ENCODE assay signal across 24 cellular contexts in the genomic region with DNA sequence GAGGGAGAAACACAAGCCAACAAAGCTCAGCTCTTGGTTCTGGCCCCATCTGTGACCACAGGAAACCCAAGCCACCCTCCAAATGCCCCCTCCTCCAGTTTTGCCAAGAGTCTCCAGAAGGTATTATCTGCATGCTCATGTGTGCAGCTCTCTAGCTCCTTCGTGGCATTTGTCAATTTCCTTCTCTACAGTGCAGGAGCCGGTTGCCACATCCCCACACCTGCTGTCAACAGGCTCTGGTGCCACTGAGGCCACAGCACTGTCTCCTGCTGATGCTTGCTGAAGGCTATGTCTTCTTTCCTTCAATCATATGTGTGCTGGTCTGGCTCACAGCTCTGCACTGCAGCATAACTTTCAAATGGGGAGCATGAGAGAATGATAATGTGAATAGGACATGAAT.
"Had no signal": no experiment of that assay in that cellular context is flagged by ENCODE, and none has a peak within 500 bp of the region (broad histone marks: within the 10 kb centered on the region; RNA-seq: fewer than 3 reads in every experiment).

No MANE protein-coding gene starts in this region.

- DNase-seq: activated B cell treated with CpG ODN at 0.5 μM for 24 hours; activated CD4-positive, alpha-beta memory T cell treated with anti-CD3 and anti-CD28 coated beads, Interleukin-2, amount 10 ng/mL, durations not matched to agents 7 days and 5 days; activated CD4-positive, alpha-beta T cell treated with anti-CD3 and anti-CD28 coated beads for 1 hour; activated CD4-positive, alpha-beta T cell treated with anti-CD3 and anti-CD28 coated beads, Interleukin-2, amount 10 ng/mL, durations not matched to agents 7 days and 5 days; activated effector memory CD4-positive, alpha-beta T cell treated with Interleukin-2 at 50 U/mL for 16 hours; activated naive CD4-positive, alpha-beta T cell; activated T-cell treated with anti-CD3 and anti-CD28 coated beads for 4 hours; aorta; central memory CD4-positive, alpha-beta T cell; IMR-90; MM.1S; NCI-H1105 treated with DMSO at 0.1 percent for 48 hours; NCI-H1436 treated with DMSO at 0.1 percent for 48 hours; NCI-H187; NCI-H2081 treated with DMSO at 0.1 percent for 48 hours; NCI-H446; NCI-H524; SJCRH30; SK-N-SH; SW 1271; T1000 had no signal

- H3K27ac Mint-ChIP-seq: activated B cell treated with CpG ODN at 0.5 μM for 24 hours; activated CD4-positive, alpha-beta T cell treated with anti-CD3 and anti-CD28 coated beads, Interleukin-2, amount 10 ng/mL, durations not matched to agents 7 days and 5 days; activated naive CD4-positive, alpha-beta T cell treated with anti-CD3 and anti-CD28 coated beads, Interleukin-2, amount 50 U/mL, for 24 hours had no signal

- H3K4me1 ChIP-seq: breast epithelium, SJCRH30 had no signal

- H3K9me3 Mint-ChIP-seq: activated B cell treated with CpG ODN at 0.5 μM for 24 hours; activated CD4-positive, alpha-beta memory T cell treated with anti-CD3 and anti-CD28 coated beads, Interleukin-2, amount 10 ng/mL, durations not matched to agents 7 days and 5 days; activated CD4-positive, alpha-beta T cell treated with anti-CD3 and anti-CD28 coated beads, Interleukin-2, amount 10 ng/mL, durations not matched to agents 7 days and 5 days; activated naive CD4-positive, alpha-beta T cell treated with anti-CD3 and anti-CD28 coated beads, Interleukin-2, amount 50 U/mL, for 24 hours had no signal

- H3K4me3 ChIP-seq: breast epithelium, SJCRH30 had no signal

- H3K36me3 ChIP-seq: breast epithelium, SJCRH30 had no signal

- H3K4me3 Mint-ChIP-seq: activated B cell treated with CpG ODN at 0.5 μM for 24 hours; activated CD4-positive, alpha-beta memory T cell treated with anti-CD3 and anti-CD28 coated beads, Interleukin-2, amount 10 ng/mL, durations not matched to agents 7 days and 5 days; activated CD4-positive, alpha-beta T cell treated with anti-CD3 and anti-CD28 coated beads, Interleukin-2, amount 10 ng/mL, durations not matched to agents 7 days and 5 days; activated naive CD4-positive, alpha-beta T cell treated with anti-CD3 and anti-CD28 coated beads, Interleukin-2, amount 50 U/mL, for 24 hours had no signal

- H3K36me3 Mint-ChIP-seq: activated naive CD4-positive, alpha-beta T cell treated with anti-CD3 and anti-CD28 coated beads, Interleukin-2, amount 50 U/mL, for 24 hours had no signal

- H3K27ac ChIP-seq: breast epithelium, KMS-11, SJCRH30 had no signal

- H3K27me3 Mint-ChIP-seq: activated B cell treated with CpG ODN at 0.5 μM for 24 hours; activated CD4-positive, alpha-beta memory T cell treated with anti-CD3 and anti-CD28 coated beads, Interleukin-2, amount 10 ng/mL, durations not matched to agents 7 days and 5 days; activated CD4-positive, alpha-beta T cell treated with anti-CD3 and anti-CD28 coated beads, Interleukin-2, amount 10 ng/mL, durations not matched to agents 7 days and 5 days; activated naive CD4-positive, alpha-beta T cell treated with anti-CD3 and anti-CD28 coated beads, Interleukin-2, amount 50 U/mL, for 24 hours had no signal

- H3K27me3 ChIP-seq: breast epithelium, SJCRH30 had no signal

- H3K9me3 ChIP-seq: breast epithelium, SJCRH30, SK-N-SH had no signal

- H3K9ac ChIP-seq: KMS-11, SK-N-SH had no signal

- H3K4me2 ChIP-seq: KMS-11, SK-N-SH had no signal
